Comparison of ENCODE assay signal across 8 cellular contexts in genomic region chr5:36875789-36876388, GRCh38. TPM values are rescaled to one million over a fixed set of nuclear protein-coding genes. Genes with fewer than 3 reads are reported as not detected.
DNase-seq lines count a peak whose midpoint lies in the region; ATAC-seq and TF ChIP-seq lines count a peak whose summit lies in the region.

No MANE protein-coding gene starts in this region.

- peak overlapping the region; percentile 98 for H3K4me3 ChIP-seq in endocrine pancreas (ENCODE audit: control insufficient read depth, insufficient read depth, low read length)

- DNase-seq in CD1c-positive myeloid dendritic cell (ENCODE audit: extremely low spot score) (peak; percentile 84), NCI-H82 treated with DMSO at 0.1 percent for 48 hours (lab: John Stamatoyannopoulos, UW; ENCODE audit: unreplicated experiment) (peak; percentile 13), mesothelial cell of epicardium (ENCODE audit: low spot score in 2 of 2, unreplicated experiment in 2 of 2) (peak; percentile 64 to 77)
- peak; percentile 42 to 58 (median 44) for DNase-seq in activated CD8-positive, alpha-beta memory T cell treated with anti-CD3 and anti-CD28 coated beads for 48 hours (ENCODE audit: low read depth in 2 of 3, low spot score in 2 of 3)
- DNase-seq in stimulated activated CD8-positive, alpha-beta memory T cell treated with anti-CD3 and anti-CD28 coated beads, Interleukin-2, amount 100 ng/mL, for 1 hour (ENCODE audit: low read depth in 2 of 2) = peak; percentile 41 to 56

- H3K4me1 ChIP-seq in endocrine pancreas (ENCODE audit: control insufficient read depth, insufficient read depth, low read length) = peaks cover 30% of the 10 kb centered on the region

- ATAC-seq in GM19455 (IDR thresholded peaks at IDR 0.05; ENCODE audit: unreplicated experiment) (peak; percentile 60), HG03571 (IDR thresholded peaks at IDR 0.05; ENCODE audit: unreplicated experiment) (peak; percentile 58)

- H3K36me3 Mint-ChIP-seq in mesothelial cell of epicardium = no peaks in the 10 kb centered on the region

- peaks cover 38% of the 10 kb centered on the region for H3K4me1 Mint-ChIP-seq in mesothelial cell of epicardium

- no peaks in the 10 kb centered on the region for H3K27me3 ChIP-seq in endocrine pancreas (ENCODE audit: control insufficient read depth, insufficient read depth, low read length)

- peak overlapping the region; percentile 83 for H3K4me3 Mint-ChIP-seq in mesothelial cell of epicardium

- peak overlapping the region; percentile 100 for H3K9ac ChIP-seq in endocrine pancreas (ENCODE audit: control insufficient read depth, insufficient read depth, low read length)

- peak overlapping the region; percentile 97 for H3K27ac Mint-ChIP-seq in mesothelial cell of epicardium

- no peaks in the 10 kb centered on the region for H3K9me3 ChIP-seq in endocrine pancreas (ENCODE audit: control insufficient read depth, low read length)

- no peaks in the 10 kb centered on the region for H3K27me3 Mint-ChIP-seq in mesothelial cell of epicardium (ENCODE audit: low read depth)

- H3K36me3 ChIP-seq in endocrine pancreas (ENCODE audit: control insufficient read depth, insufficient read depth, low read length) = no peaks in the 10 kb centered on the region

- no peaks in the 10 kb centered on the region for H3K9me3 Mint-ChIP-seq in mesothelial cell of epicardium

- no peak for TF ChIP-seq CTCF in mesothelial cell of epicardium (IDR thresholded peaks at IDR 0.05; ENCODE audit: unreplicated experiment)

RNA-seq across cellular contexts. Expression of gene NIPBL, which starts 0.7 kb away (rescaled TPM):
- total RNA-seq in mesothelial cell of epicardium = 84.0 to 92.2 TPM (median 88.6 TPM) in 3 replicates

Comparison
In these comparisons a context has a peak if more than half of its experiments do, and no peak if none do; other contexts are left out.
1. Peak in every context shown above with its lines: DNase-seq, ATAC-seq and H3K4me3 ChIP-seq.
2. DNase-seq: peak in every context shown above with its lines; median percentile 84 in CD1c-positive myeloid dendritic cell; 70 in mesothelial cell of epicardium; 48 in stimulated activated CD8-positive, alpha-beta memory T cell treated with anti-CD3 and anti-CD28 coated beads, Interleukin-2, amount 100 ng/mL, for 1 hour; 44 in activated CD8-positive, alpha-beta memory T cell treated with anti-CD3 and anti-CD28 coated beads for 48 hours; 13 in NCI-H82 treated with DMSO at 0.1 percent for 48 hours.